In the genomic region with DNA sequence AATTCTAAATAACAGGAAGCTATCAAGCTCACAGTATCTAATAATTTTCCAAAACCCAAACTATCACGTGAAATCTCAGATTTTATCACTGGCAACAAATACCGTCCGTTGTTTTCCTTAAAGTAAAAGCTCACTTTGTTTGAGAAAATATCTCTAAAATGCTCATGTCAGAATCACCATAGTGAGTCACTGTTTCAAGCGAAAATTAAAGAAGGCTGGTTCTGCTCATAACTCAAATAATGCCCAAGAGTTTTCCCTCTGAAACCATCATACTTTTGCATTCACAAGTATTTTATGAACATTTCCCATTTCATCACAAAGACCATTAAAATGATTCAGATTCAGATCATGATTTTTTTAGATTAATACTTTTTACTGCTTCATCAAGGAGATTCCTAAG, we compare ENCODE assay signal across 9 cellular contexts. TPM values are rescaled to one million over a fixed set of nuclear protein-coding genes. Genes with fewer than 3 reads are reported as not detected.
DNase-seq lines count a peak whose midpoint lies in the region; ATAC-seq and TF ChIP-seq lines count a peak whose summit lies in the region.
"Had no signal": no experiment of that assay in that cellular context is flagged by ENCODE, and none has a peak within 500 bp of the region (broad histone marks: within the 10 kb centered on the region; RNA-seq: fewer than 3 reads in every experiment).

No MANE protein-coding gene starts in this region.

- H3K36me3 Mint-ChIP-seq in activated CD4-positive, alpha-beta memory T cell treated with anti-CD3 and anti-CD28 coated beads, Interleukin-2, amount 10 ng/mL, durations not matched to agents 7 days and 5 days (ENCODE audit: low read depth), result peaks cover 15% of the 10 kb centered on the region

- H3K9me3 ChIP-seq in GM23248 (ENCODE audit: low read depth), result no peaks in the 10 kb centered on the region
- H3K9me3 ChIP-seq in mucosa of descending colon, result no peaks in the 10 kb centered on the region

- 3 to 10% methylated on average over 4 of the region's 4 CpGs for WGBS in GM23248 (ENCODE audit: low coverage in 1 of 2, low lambda C conversion rate in 2 of 2, missing lambda C conversion rate in 2 of 2), 2 experiments

- TF ChIP-seq CTCF in BJ (IDR thresholded peaks at IDR 0.05; ENCODE audit: insufficient read depth, low read depth, low read length) (no peak), mucosa of descending colon (IDR thresholded peaks at IDR 0.05) (no peak)

- no peaks in the 10 kb centered on the region for H3K27me3 Mint-ChIP-seq in activated CD4-positive, alpha-beta memory T cell treated with anti-CD3 and anti-CD28 coated beads, Interleukin-2, amount 10 ng/mL, durations not matched to agents 7 days and 5 days

- H3K27ac Mint-ChIP-seq in activated CD4-positive, alpha-beta memory T cell treated with anti-CD3 and anti-CD28 coated beads, Interleukin-2, amount 10 ng/mL, durations not matched to agents 7 days and 5 days, result peak overlapping the region; percentile 19

- ATAC-seq in mucosa of descending colon (no peak), HG03571 (IDR thresholded peaks at IDR 0.05; ENCODE audit: unreplicated experiment) (no peak)

- H3K4me3 ChIP-seq in BJ (ENCODE audit: low read depth, low read length) (no peak overlapping the region), GM23248 (peak overlapping the region; percentile 49), mucosa of descending colon (no peak overlapping the region)

- H3K9me2 ChIP-seq in GM23248 (ENCODE audit: insufficient read depth), result no peaks in the 10 kb centered on the region

- intact Hi-C loops in mucosa of descending colon (cut with DNase I, micrococcal nuclease), result no loop called here

- no peak overlapping the region for H2AFZ ChIP-seq in GM23248

- H3K27me3 ChIP-seq in BJ (ENCODE audit: control insufficient read depth, insufficient read depth, low read length) (no peaks in the 10 kb centered on the region), GM23248 (replicated peaks; ENCODE audit: insufficient read depth) (no peaks in the 10 kb centered on the region)

- H4K20me1 ChIP-seq in GM23248 (ENCODE audit: insufficient read depth), result peaks cover 19% of the 10 kb centered on the region; the same call in 1 of the 2 replicates

- CTCF ChIA-PET in BJ (lab: Yijun Ruan, JAX), result no interaction called here
- CTCF ChIA-PET in activated CD4-positive, alpha-beta memory T cell treated with anti-CD3 and anti-CD28 coated beads, Interleukin-2, amount 10 ng/mL, durations not matched to agents 7 days and 5 days (lab: Charles Lee), result interaction anchor here (1.7 kb wide), 1 partner anchor 54 kb away, joined by 3 read pairs; no protein-coding TSS in a partner anchor

- H3K27ac ChIP-seq in GM23248, result 0 out of 2 replicates have a peak overlapping the region, but pooled peaks have one; percentile 11

- H3K4me2 ChIP-seq in GM23248 (ENCODE audit: unreplicated experiment), result peak overlapping the region; percentile 33

- H3K4me1 ChIP-seq in GM23248 (ENCODE audit: insufficient read depth), result peaks cover 38% of the 10 kb centered on the region
- peaks cover 49% of the 10 kb centered on the region for H3K4me1 ChIP-seq in mucosa of descending colon (ENCODE audit: low read depth)

- no peak overlapping the region for H3K4me3 Mint-ChIP-seq in activated CD4-positive, alpha-beta memory T cell treated with anti-CD3 and anti-CD28 coated beads, Interleukin-2, amount 10 ng/mL, durations not matched to agents 7 days and 5 days

- H3K9ac ChIP-seq in GM23248, result no peak overlapping the region; the same call in 1 of the 2 replicates

- H3K36me3 ChIP-seq in BJ (ENCODE audit: control insufficient read depth, insufficient read depth, low read length), result no peaks in the 10 kb centered on the region
- H3K36me3 ChIP-seq in GM23248 (ENCODE audit: low read depth), result no peaks in the 10 kb centered on the region
- no peaks in the 10 kb centered on the region for H3K36me3 ChIP-seq in mucosa of descending colon (ENCODE audit: low read depth)

- POLR2A ChIA-PET in BJ (lab: Charles Lee), result no interaction called here
- POLR2A ChIA-PET in activated CD4-positive, alpha-beta memory T cell treated with anti-CD3 and anti-CD28 coated beads, Interleukin-2, amount 10 ng/mL, durations not matched to agents 7 days and 5 days (lab: Charles Lee), result interaction anchor here (1.0 to 6.9 kb wide), 4 partner anchors 10 to 213 kb away, joined by 3 to 59 read pairs (median 4); partner anchors contain the start of gene TBL1XR1

- no peaks in the 10 kb centered on the region for H3K9me3 Mint-ChIP-seq in activated CD4-positive, alpha-beta memory T cell treated with anti-CD3 and anti-CD28 coated beads, Interleukin-2, amount 10 ng/mL, durations not matched to agents 7 days and 5 days

- DNase-seq in BJ (ENCODE audit: low read depth), result peak; percentile 39
- peak; percentile 70 for DNase-seq in GM23248
- no peak for DNase-seq in activated CD4-positive, alpha-beta memory T cell treated with anti-CD3 and anti-CD28 coated beads, Interleukin-2, amount 10 ng/mL, durations not matched to agents 7 days and 5 days
- DNase-seq in iris pigment epithelial cell (ENCODE audit: low read depth), result peak; percentile 35
- no peak for DNase-seq in DMS114 treated with DMSO at 0.1 percent for 48 hours (lab: John Stamatoyannopoulos, UW; ENCODE audit: unreplicated experiment)
- no peak for DNase-seq in dedifferentiated amniotic fluid mesenchymal stem cell (ENCODE audit: extremely low spot score)
- no peak for DNase-seq in mucosa of descending colon
- DNase-seq: NCI-H1694 treated with DMSO at 0.1 percent for 48 hours had no signal

- in situ Hi-C loops in GM23248 (cut with MboI), result no loop called here

- peaks cover 36% of the 10 kb centered on the region for H3F3A ChIP-seq in GM23248 (ENCODE audit: insufficient read depth)

- peaks cover 100% of the 10 kb centered on the region for H3K79me2 ChIP-seq in GM23248 (ENCODE audit: insufficient read depth)

- H3K4me1 Mint-ChIP-seq in activated CD4-positive, alpha-beta memory T cell treated with anti-CD3 and anti-CD28 coated beads, Interleukin-2, amount 10 ng/mL, durations not matched to agents 7 days and 5 days, result peaks cover 71% of the 10 kb centered on the region

RNA-seq across cellular contexts. Expression of gene TBL1XR1, which starts 50.6 kb away (rescaled TPM):
- polyA plus RNA-seq in BJ (2011; rRNA removed), result 95.4 and 152 TPM in 2 replicates
- 381 and 386 TPM in 2 replicates for polyA minus RNA-seq in BJ (2011; rRNA and poly(A)+ RNA removed)
- total RNA-seq in GM23248 (2014; rRNA removed; shearing (Covaris generic)), result 62.3 and 87.2 TPM in 2 replicates
- polyA plus RNA-seq in GM23248 (2016; fragmentation: Nextera tagmentation; extraction: Ambion mirVana), result 41.6 and 44.7 TPM in 2 replicates
- total RNA-seq in activated CD4-positive, alpha-beta memory T cell treated with anti-CD3 and anti-CD28 coated beads, Interleukin-2, amount 10 ng/mL, durations not matched to agents 7 days and 5 days, result 100 to 1,000 TPM; 178 to 187 TPM
- total RNA-seq in mucosa of descending colon, result 100 to 1,000 TPM; 175 to 200 (median 178) TPM

Comparison
In these comparisons a context has a peak if more than half of its experiments do, and no peak if none do; other contexts are left out.
1. DNase-seq: peak in BJ (single experiment), GM23248 (single experiment) and iris pigment epithelial cell (single experiment); none in activated CD4-positive, alpha-beta memory T cell treated with anti-CD3 and anti-CD28 coated beads, Interleukin-2, amount 10 ng/mL, durations not matched to agents 7 days and 5 days (single experiment), DMS114 treated with DMSO at 0.1 percent for 48 hours (single experiment), dedifferentiated amniotic fluid mesenchymal stem cell (single experiment) and mucosa of descending colon (0 of 3).